Comparison of ENCODE assay signal across 8 cellular contexts in genomic region chr9:18791074-18791473, GRCh38.
DNase-seq lines count a peak whose midpoint lies in the region; ATAC-seq and TF ChIP-seq lines count a peak whose summit lies in the region.
"Had no signal": no experiment of that assay in that cellular context is flagged by ENCODE, and none has a peak within 500 bp of the region (broad histone marks: within the 10 kb centered on the region; RNA-seq: fewer than 3 reads in every experiment).

No MANE protein-coding gene starts in this region.

- no peaks in the 10 kb centered on the region for H3K27me3 ChIP-seq in parathyroid adenoma (ENCODE audit: control insufficient read depth, insufficient read depth, low read length)

- no peak overlapping the region for H2AFZ ChIP-seq in parathyroid adenoma

- CTCF ChIA-PET in activated naive CD4-positive, alpha-beta T cell treated with anti-CD3 and anti-CD28 coated beads, Interleukin-2, amount 10 ng/mL, durations not matched to agents 7 days and 5 days (lab: Charles Lee): interaction anchor here (0.5 to 0.6 kb wide), 2 partner anchors 43 to 135 kb away, joined by 3 read pairs; no protein-coding TSS in a partner anchor

- H3K27ac Mint-ChIP-seq in T-helper 2 cell treated with Interferon-gamma antibody and Interleukin-4, amounts not matched to agents 5 μg/mL and 100 μg/mL, for 36 hours: no peak overlapping the region
- H3K27ac Mint-ChIP-seq in activated naive CD4-positive, alpha-beta T cell treated with anti-CD3 and anti-CD28 coated beads, Interleukin-2, amount 10 ng/mL, durations not matched to agents 7 days and 5 days: no peak overlapping the region

- DNase-seq in M059J (ENCODE audit: low read depth): peak; percentile 22
- DNase-seq in cardiac fibroblast (ENCODE audit: low read depth in 2 of 2): peak; percentile 14 to 17
- DNase-seq in T-helper 2 cell treated with Interferon-gamma antibody and Interleukin-4, amounts not matched to agents 5 μg/mL and 100 μg/mL, for 36 hours (ENCODE audit: low spot score): no peak
- no peak for DNase-seq in activated naive CD4-positive, alpha-beta T cell treated with Interleukin-2 at 50 U/mL for 16 hours
- DNase-seq in activated naive CD4-positive, alpha-beta T cell treated with anti-CD3 and anti-CD28 coated beads, Interleukin-2, amount 10 ng/mL, durations not matched to agents 7 days and 5 days: no peak
- DNase-seq: activated gamma-delta T cell treated with Interleukin-2 at 50 U/mL for 16 hours had no signal

- H3K36me3 Mint-ChIP-seq in T-helper 2 cell treated with Interferon-gamma antibody and Interleukin-4, amounts not matched to agents 5 μg/mL and 100 μg/mL, for 36 hours (ENCODE audit: low read depth): no peaks in the 10 kb centered on the region
- no peaks in the 10 kb centered on the region for H3K36me3 Mint-ChIP-seq in activated naive CD4-positive, alpha-beta T cell treated with anti-CD3 and anti-CD28 coated beads, Interleukin-2, amount 10 ng/mL, durations not matched to agents 7 days and 5 days

- no peak overlapping the region for H3K27ac ChIP-seq in parathyroid adenoma

- no peak overlapping the region for H3K4me2 ChIP-seq in parathyroid adenoma (ENCODE audit: low read length)

- no peaks in the 10 kb centered on the region for H3K4me1 Mint-ChIP-seq in T-helper 2 cell treated with Interferon-gamma antibody and Interleukin-4, amounts not matched to agents 5 μg/mL and 100 μg/mL, for 36 hours (ENCODE audit: low read depth)
- H3K4me1 Mint-ChIP-seq in activated naive CD4-positive, alpha-beta T cell treated with anti-CD3 and anti-CD28 coated beads, Interleukin-2, amount 10 ng/mL, durations not matched to agents 7 days and 5 days: no peaks in the 10 kb centered on the region

- no peaks in the 10 kb centered on the region for H3K36me3 ChIP-seq in parathyroid adenoma (ENCODE audit: control insufficient read depth, insufficient read depth, low read length)

- no peaks in the 10 kb centered on the region for H3K9me3 Mint-ChIP-seq in T-helper 2 cell treated with Interferon-gamma antibody and Interleukin-4, amounts not matched to agents 5 μg/mL and 100 μg/mL, for 36 hours
- no peaks in the 10 kb centered on the region for H3K9me3 Mint-ChIP-seq in activated naive CD4-positive, alpha-beta T cell treated with anti-CD3 and anti-CD28 coated beads, Interleukin-2, amount 10 ng/mL, durations not matched to agents 7 days and 5 days

- peak; percentile 51 for ATAC-seq in GM18511 (IDR thresholded peaks at IDR 0.05; ENCODE audit: unreplicated experiment)

- no peak overlapping the region for H3K9ac ChIP-seq in parathyroid adenoma

- H3K27me3 Mint-ChIP-seq in T-helper 2 cell treated with Interferon-gamma antibody and Interleukin-4, amounts not matched to agents 5 μg/mL and 100 μg/mL, for 36 hours (ENCODE audit: low read depth): no peaks in the 10 kb centered on the region
- peaks cover 11% of the 10 kb centered on the region for H3K27me3 Mint-ChIP-seq in activated naive CD4-positive, alpha-beta T cell treated with anti-CD3 and anti-CD28 coated beads, Interleukin-2, amount 10 ng/mL, durations not matched to agents 7 days and 5 days

- H3K9me3 ChIP-seq in parathyroid adenoma (ENCODE audit: control insufficient read depth, low read length): no peaks in the 10 kb centered on the region

- no peaks in the 10 kb centered on the region for H3K4me1 ChIP-seq in parathyroid adenoma

- TF ChIP-seq CTCF in cardiac fibroblast (IDR thresholded peaks at IDR 0.05; ENCODE audit: low read depth, low read length): peak; percentile 39
- TF ChIP-seq CTCF in parathyroid adenoma (IDR thresholded peaks at IDR 0.05): peak; percentile 62

- no peaks in the 10 kb centered on the region for H3K79me2 ChIP-seq in parathyroid adenoma

- no peak overlapping the region for H3K4me3 Mint-ChIP-seq in T-helper 2 cell treated with Interferon-gamma antibody and Interleukin-4, amounts not matched to agents 5 μg/mL and 100 μg/mL, for 36 hours
- H3K4me3 Mint-ChIP-seq in activated naive CD4-positive, alpha-beta T cell treated with anti-CD3 and anti-CD28 coated beads, Interleukin-2, amount 10 ng/mL, durations not matched to agents 7 days and 5 days: no peak overlapping the region

- H3K4me3 ChIP-seq in cardiac fibroblast (replicated peaks in 1 of 2; ENCODE audit: low read depth in 2 of 2, low read length in 2 of 2) (no peak overlapping the region), parathyroid adenoma (ENCODE audit: low read depth, low read length) (no peak overlapping the region)

Comparison
In these comparisons a context has a peak if more than half of its experiments do, and no peak if none do; other contexts are left out.
1. DNase-seq: peak in M059J (single experiment) and cardiac fibroblast (2 of 2); none in T-helper 2 cell treated with Interferon-gamma antibody and Interleukin-4, amounts not matched to agents 5 μg/mL and 100 μg/mL, for 36 hours (single experiment), activated naive CD4-positive, alpha-beta T cell treated with Interleukin-2 at 50 U/mL for 16 hours (single experiment) and activated naive CD4-positive, alpha-beta T cell treated with anti-CD3 and anti-CD28 coated beads, Interleukin-2, amount 10 ng/mL, durations not matched to agents 7 days and 5 days (single experiment).